Comparison of ENCODE assay signal across 30 cellular contexts in the genomic region with DNA sequence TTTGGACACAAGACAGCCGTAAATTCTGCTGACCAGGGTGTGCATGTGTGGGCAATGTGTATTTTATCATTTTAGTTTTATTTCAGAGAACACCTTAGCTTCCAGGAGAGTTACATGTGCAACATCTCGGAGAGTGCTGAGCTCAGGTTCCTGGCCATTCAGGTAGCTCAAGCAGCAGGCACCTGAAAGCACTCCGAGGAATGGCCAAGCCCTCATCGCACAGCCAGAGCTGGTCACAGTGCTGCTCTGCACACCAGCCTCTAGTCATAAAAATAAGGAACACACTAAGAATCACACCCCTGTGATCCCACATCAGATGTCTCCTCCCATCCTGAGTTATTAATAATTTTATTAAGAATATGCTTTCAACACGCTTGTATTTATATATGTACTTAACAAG. TPM values are rescaled to one million over a fixed set of nuclear protein-coding genes. Genes with fewer than 3 reads are reported as not detected.
"Had no signal": no experiment of that assay in that cellular context is flagged by ENCODE, and none has a peak within 500 bp of the region (broad histone marks: within the 10 kb centered on the region; RNA-seq: fewer than 3 reads in every experiment).

No MANE protein-coding gene starts in this region.

- H3K27ac Mint-ChIP-seq: activated naive CD8-positive, alpha-beta T cell; activated T-cell treated with anti-CD3 and anti-CD28 coated beads, Interleukin-2, amount 50 U/mL, for 24 hours; activated T-helper 2 cell treated with anti-CD3 and anti-CD28 coated beads, Interferon-gamma antibody, Interleukin-2, Interleukin-4, amounts not matched to agents 10 μg/mL and 5 μg/mL and 100 μg/mL, durations not matched to agents 14 hours and 24 hours and 36 hours; nephron progenitor cell had no signal

- H3K4me1 ChIP-seq: adrenal gland, ascending aorta, pancreas, psoas muscle, right atrium auricular region had no signal

- H3K36me3 ChIP-seq: adrenal gland, brain microvascular endothelial cell, pancreas had no signal

- H3K79me2 ChIP-seq: hepatocyte had no signal

- H3K4me3 Mint-ChIP-seq: activated naive CD8-positive, alpha-beta T cell; activated T-cell treated with anti-CD3 and anti-CD28 coated beads, Interleukin-2, amount 50 U/mL, for 24 hours; immature natural killer cell; nephron progenitor cell had no signal

- H2AFZ ChIP-seq: hepatocyte had no signal

- H3K27me3 Mint-ChIP-seq: activated naive CD8-positive, alpha-beta T cell; activated T-cell treated with anti-CD3 and anti-CD28 coated beads, Interleukin-2, amount 50 U/mL, for 24 hours had no signal

- H3K27me3 ChIP-seq: adrenal gland, ascending aorta, brain microvascular endothelial cell, hepatocyte, pancreas, right atrium auricular region had no signal

- H3K27ac ChIP-seq: adrenal gland, ascending aorta, brain microvascular endothelial cell, hepatocyte, pancreas, psoas muscle, right atrium auricular region, stomach had no signal

- H3K9me3 ChIP-seq: adrenal gland, ascending aorta, pancreas, psoas muscle, right atrium auricular region, stomach had no signal

- FAIRE-seq: pancreas, TTC549 had no signal

- H3K4me3 ChIP-seq: adrenal gland, ascending aorta, hepatocyte, pancreas, psoas muscle, right atrium auricular region, stomach had no signal

- ATAC-seq: esophagus mucosa, left ventricle myocardium superior, pancreas, psoas muscle had no signal

- H3K9me3 Mint-ChIP-seq: activated T-cell treated with anti-CD3 and anti-CD28 coated beads, Interleukin-2, amount 50 U/mL, for 24 hours; activated T-helper 2 cell treated with anti-CD3 and anti-CD28 coated beads, Interferon-gamma antibody, Interleukin-2, Interleukin-4, amounts not matched to agents 10 μg/mL and 5 μg/mL and 100 μg/mL, durations not matched to agents 14 hours and 24 hours and 36 hours; immature natural killer cell had no signal

- H3K4me2 ChIP-seq: hepatocyte had no signal

- DNase-seq: activated CD8-positive, alpha-beta memory T cell treated with anti-CD3 and anti-CD28 coated beads, Interleukin-2, amount 50 U/mL, for 4 hours; activated naive CD4-positive, alpha-beta T cell; activated T-cell treated with anti-CD3 and anti-CD28 coated beads, Interleukin-2, amount 50 U/mL, for 24 hours; adrenal gland; brain microvascular endothelial cell; caudate nucleus; dermis blood vessel endothelial cell; effector CD8-positive, alpha-beta T cell; foreskin melanocyte; glutamatergic neuron; immature natural killer cell; mammary epithelial cell; midbrain; nephron progenitor cell; pancreas; psoas muscle; stimulated activated CD4-positive, alpha-beta T cell treated with anti-CD3 and anti-CD28 coated beads, Interleukin-12 subunit alpha, Interleukin-12 subunit beta, amount 100 ng/mL, for 4 hours; stimulated activated CD4-positive, alpha-beta T cell treated with anti-CD3 and anti-CD28 coated beads, Interleukin-4, amount 100 ng/mL, for 4 hours; stomach; T-helper 1 cell; trophoblast cell had no signal

RNA-seq across cellular contexts. Expression of gene IRF4, which starts 36.2 kb away (rescaled TPM):
- total RNA-seq: dermis blood vessel endothelial cell, endothelial cell of umbilical vein, mammary epithelial cell had no signal
- polyA plus RNA-seq: endothelial cell of umbilical vein had no signal
